14 cellular contexts compared by ENCODE assay signal in the genomic region with DNA sequence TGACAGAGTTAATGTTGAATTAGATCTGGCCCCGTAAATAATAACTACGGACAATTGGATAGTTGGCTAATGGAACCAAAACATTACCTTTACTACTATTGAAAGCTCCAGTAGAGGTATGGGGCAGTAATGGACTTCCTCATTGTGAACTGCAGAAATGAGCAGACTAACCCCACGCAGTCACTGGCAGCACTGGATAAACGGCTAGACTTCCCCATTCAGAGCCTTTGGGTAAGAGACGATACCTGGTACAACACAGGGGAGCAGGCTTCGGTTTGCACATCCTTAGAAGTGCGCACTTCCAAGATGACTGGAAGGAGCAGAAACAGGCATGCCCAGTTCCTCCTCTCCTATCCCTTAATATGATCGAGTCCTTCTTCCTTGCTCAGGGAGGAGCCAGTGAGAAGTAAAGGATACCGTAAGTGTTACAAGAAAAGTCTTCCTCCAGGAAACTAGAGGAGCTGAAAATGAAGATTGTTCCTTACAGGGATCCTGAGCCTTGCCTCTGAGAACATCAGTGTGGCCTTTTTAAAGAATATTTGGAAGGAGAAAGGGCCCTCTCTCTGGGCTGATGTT.
"Had no signal": no experiment of that assay in that cellular context is flagged by ENCODE, and none has a peak within 500 bp of the region (broad histone marks: within the 10 kb centered on the region; RNA-seq: fewer than 3 reads in every experiment).

No MANE protein-coding gene starts in this region.

- H3K4me3 ChIP-seq: esophagus squamous epithelium, sigmoid colon, upper lobe of left lung had no signal

- ATAC-seq: activated CD8-positive, alpha-beta T cell treated with anti-CD3 and anti-CD28 coated beads, Interleukin-2, amount 10 ng/mL, durations not matched to agents 7 days and 5 days; left colon; naive thymus-derived CD4-positive, alpha-beta T cell had no signal

- H3K36me3 ChIP-seq: esophagus squamous epithelium, sigmoid colon, upper lobe of left lung, WERI-Rb-1 had no signal

- H3K4me1 ChIP-seq: esophagus squamous epithelium, sigmoid colon, upper lobe of left lung had no signal

- H3K27ac ChIP-seq: esophagus squamous epithelium, sigmoid colon, upper lobe of left lung, WERI-Rb-1 had no signal

- H3K27me3 ChIP-seq: esophagus squamous epithelium, sigmoid colon, upper lobe of left lung had no signal

- DNase-seq: activated CD4-positive, alpha-beta T cell treated with anti-CD3 and anti-CD28 coated beads for 48 hours; activated CD8-positive, alpha-beta memory T cell treated with anti-CD3 and anti-CD28 coated beads, Interleukin-2, amount 50 U/mL, for 48 hours; activated CD8-positive, alpha-beta T cell treated with anti-CD3 and anti-CD28 coated beads, Interleukin-2, amount 10 ng/mL, durations not matched to agents 7 days and 5 days; activated naive CD8-positive, alpha-beta T cell treated with anti-CD3 and anti-CD28 coated beads, Interleukin-2, amount 10 ng/mL, durations not matched to agents 7 days and 5 days; aorta; esophagus squamous epithelium; foreskin fibroblast; head of caudate nucleus; left colon; naive thymus-derived CD4-positive, alpha-beta T cell; sigmoid colon; stimulated activated CD4-positive, alpha-beta T cell treated with anti-CD3 and anti-CD28 coated beads, Interleukin-4, amount 100 ng/mL, for 1 hour; upper lobe of left lung; WERI-Rb-1 had no signal
